ENCODE assay signal across 18 cellular contexts in the genomic region with DNA sequence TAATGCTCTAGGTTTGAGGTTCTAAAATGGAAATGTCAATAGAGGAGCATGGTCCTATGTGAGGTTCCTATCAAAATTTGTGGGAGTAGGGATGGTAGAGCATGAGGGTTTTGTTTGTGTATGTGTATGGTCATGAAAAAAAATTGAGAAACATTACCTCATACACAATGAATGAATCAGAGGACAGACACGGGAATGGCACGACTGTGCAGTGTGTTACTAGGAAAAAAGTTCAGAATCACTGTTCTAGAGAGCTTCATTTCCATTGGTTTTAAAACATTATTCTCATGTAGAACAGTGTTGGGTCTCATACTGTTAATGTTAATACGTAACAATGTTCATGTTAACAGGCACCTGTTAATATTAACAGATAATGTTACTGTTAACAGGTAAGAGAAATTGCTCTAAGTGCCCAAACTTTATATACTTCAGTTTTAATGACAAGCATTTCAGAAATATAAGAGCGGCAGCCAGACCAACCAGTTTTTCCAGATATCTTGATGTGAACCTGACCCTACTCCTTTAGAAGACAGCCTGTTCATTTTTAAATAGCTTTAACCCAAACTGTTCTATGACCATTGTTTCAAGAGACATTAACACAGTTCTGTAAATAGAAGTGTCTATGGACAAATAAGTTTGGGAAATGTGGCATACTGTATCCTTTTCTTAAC. TPM values are rescaled to one million over a fixed set of nuclear protein-coding genes. Genes with fewer than 3 reads are reported as not detected.
DNase-seq lines count a peak whose midpoint lies in the region; ATAC-seq, FAIRE-seq and TF ChIP-seq lines count a peak whose summit lies in the region.
"Had no signal": no experiment of that assay in that cellular context is flagged by ENCODE, and none has a peak within 500 bp of the region (broad histone marks: within the 10 kb centered on the region; RNA-seq: fewer than 3 reads in every experiment).

No MANE protein-coding gene starts in this region.

- DNase-seq in DMS79 treated with DMSO at 0.1 percent for 48 hours (lab: John Stamatoyannopoulos, UW) (peak; percentile 48), NCI-H510A treated with DMSO at 0.1 percent for 48 hours (lab: John Stamatoyannopoulos, UW) (peak; percentile 59), osteoblast (ENCODE audit: insufficient read length, low spot score, missing footprints) (peak; percentile 39), globus pallidus (ENCODE audit: low spot score) (no peak), urothelium cell line (ENCODE audit: low spot score) (no peak), brain microvascular endothelial cell (no peak)
- no peak for DNase-seq in activated effector memory CD4-positive, alpha-beta T cell treated with Interleukin-2 at 50 U/mL for 16 hours
- DNase-seq: activated gamma-delta T cell; dermis blood vessel endothelial cell; GOT3; NCI-H345; OCI-M1; stimulated activated CD4-positive, alpha-beta T cell treated with anti-CD3 and anti-CD28 coated beads, Interleukin-4, amount 100 ng/mL, for 24 hours had no signal

- no peak overlapping the region for H3K4me3 ChIP-seq in osteoblast (ENCODE audit: insufficient read depth, low read length)
- H3K4me3 ChIP-seq in brain microvascular endothelial cell (ENCODE audit: low read depth, low read length), result no peak overlapping the region
- H3K4me3 ChIP-seq: neural progenitor cell, upper lobe of left lung had no signal

- no peak overlapping the region for H3K27ac ChIP-seq in osteoblast (ENCODE audit: low read depth, low read length)
- no peak overlapping the region for H3K27ac ChIP-seq in brain microvascular endothelial cell
- H3K27ac ChIP-seq: neural progenitor cell, upper lobe of left lung had no signal

- in situ Hi-C loops in brain microvascular endothelial cell (cut with HindIII; ENCODE audit: low pct_ligation_motif_present, low sequenced_read_pairs), result no loop called here

- TF ChIP-seq CTCF in osteoblast (IDR thresholded peaks at IDR 0.05; ENCODE audit: extremely low read depth, low read depth, low read length) (no peak), brain microvascular endothelial cell (IDR thresholded peaks at IDR 0.05; ENCODE audit: low read depth, low read length, missing control alignments) (no peak)

- no peak overlapping the region for H3K4me2 ChIP-seq in osteoblast (ENCODE audit: insufficient read depth, low read length)
- H3K4me2 ChIP-seq: neural progenitor cell had no signal

- H4K20me1 ChIP-seq in osteoblast (ENCODE audit: insufficient read depth, low read length), result no peaks in the 10 kb centered on the region

- no peaks in the 10 kb centered on the region for H3K79me2 ChIP-seq in osteoblast (ENCODE audit: insufficient read depth, low read length)

- H2AFZ ChIP-seq in osteoblast (ENCODE audit: low read length), result no peak overlapping the region
- H2AFZ ChIP-seq: neural progenitor cell had no signal

- H3K27me3 ChIP-seq in osteoblast (ENCODE audit: insufficient read depth, low read length) (no peaks in the 10 kb centered on the region), brain microvascular endothelial cell (replicated peaks) (no peaks in the 10 kb centered on the region)
- H3K27me3 ChIP-seq: neural progenitor cell, upper lobe of left lung had no signal

- H3K9me3 ChIP-seq in osteoblast (ENCODE audit: low read depth, low read length), result no peaks in the 10 kb centered on the region
- H3K9me3 ChIP-seq: upper lobe of left lung had no signal

- H3K36me3 ChIP-seq in osteoblast (ENCODE audit: insufficient read depth, low read length) (no peaks in the 10 kb centered on the region), brain microvascular endothelial cell (replicated peaks) (no peaks in the 10 kb centered on the region)
- H3K36me3 ChIP-seq: neural progenitor cell had no signal

- peak; percentile 89 for ATAC-seq in esophagus mucosa
- ATAC-seq: sciatic nerve had no signal

- H3K4me1 ChIP-seq in osteoblast (ENCODE audit: insufficient read depth, low read length), result no peaks in the 10 kb centered on the region
- H3K4me1 ChIP-seq: neural progenitor cell had no signal

- no peak for FAIRE-seq in urothelium cell line (lab: Jason Lieb, UNC)
- FAIRE-seq: astrocyte had no signal

RNA-seq across cellular contexts. Expression of a gene that starts 48.0 kb away (rescaled TPM):
- total RNA-seq in esophagus mucosa (3.8 TPM), osteoblast (under 0.01 and 0.29 TPM in 2 replicates)

Comparison
In these comparisons a context has a peak if more than half of its experiments do, and no peak if none do; other contexts are left out.
1. DNase-seq: peak in DMS79 treated with DMSO at 0.1 percent for 48 hours (single experiment), NCI-H510A treated with DMSO at 0.1 percent for 48 hours (single experiment) and osteoblast (single experiment); none in globus pallidus (single experiment), urothelium cell line (single experiment), activated effector memory CD4-positive, alpha-beta T cell treated with Interleukin-2 at 50 U/mL for 16 hours (single experiment) and brain microvascular endothelial cell (single experiment).